Comparison of ENCODE assay signal across 8 cellular contexts in genomic region chr5:138544171-138545134, GRCh38. TPM values are rescaled to one million over a fixed set of nuclear protein-coding genes. Genes with fewer than 3 reads are reported as not detected.
DNase-seq lines count a peak whose midpoint lies in the region; ATAC-seq and TF ChIP-seq lines count a peak whose summit lies in the region.

No MANE protein-coding gene starts in this region.

- TF ChIP-seq EP300 in gastroesophageal sphincter (IDR thresholded peaks at IDR 0.05), result no peak

- peaks cover 2% of the 10 kb centered on the region; the same call in 1 of the 2 replicates for H3K9me3 Mint-ChIP-seq in WTC11

- POLR2A ChIA-PET in WTC11 (lab: Charles Lee), result interaction anchor here (0.6 to 2.2 kb wide), 9 partner anchors 8 to 834 kb away, joined by 3 to 28 read pairs (median 3); partner anchors contain the start of genes EGR1, HSPA9 and MATR3

- H3K4me3 ChIP-seq in gastroesophageal sphincter (peak overlapping the region; percentile 60 to 90), retinal pigment epithelial cell (ENCODE audit: low read length) (peak overlapping the region; percentile 70)

- no peaks in the 10 kb centered on the region for H3K36me3 ChIP-seq in gastroesophageal sphincter

- 31 to 55% methylated on average over 6 to 12 of the region's 17 CpGs for WGBS in gastroesophageal sphincter (ENCODE audit: low coverage in 1 of 2), 2 donors

- peak overlapping the region; percentile 99 for H3K27ac Mint-ChIP-seq in WTC11

- ATAC-seq in WTC11 (no peak), gastroesophageal sphincter (no peak), GM21619 (IDR thresholded peaks at IDR 0.05; ENCODE audit: unreplicated experiment) (no peak)

- H3K4me1 ChIP-seq in gastroesophageal sphincter, result peaks cover 11 to 82% (median 28%) of the 10 kb centered on the region in 3 donors

- peak; percentile 4 for DNase-seq in NOMO-1 treated with DMSO at 0.1 percent for 48 hours (lab: John Stamatoyannopoulos, UW; ENCODE audit: unreplicated experiment)
- DNase-seq in NOMO-1 treated with dmso at 0.1 percent for 144 hours (lab: John Stamatoyannopoulos, UW; ENCODE audit: unreplicated experiment), result no peak
- DNase-seq in WTC11 (ENCODE audit: low spot score), result no peak
- DNase-seq in retinal pigment epithelial cell (ENCODE audit: low read depth), result no peak
- no peak for DNase-seq in posterior vena cava (ENCODE audit: low spot score)
- DNase-seq in cerebellar cortex (ENCODE audit: low spot score), result no peak

- intact Hi-C loops in posterior vena cava (cut with DNase I), result no loop called here

- H3K4me3 Mint-ChIP-seq in WTC11, result peak overlapping the region; percentile 100

- H3K9me3 ChIP-seq in gastroesophageal sphincter, result no peaks in the 10 kb centered on the region

- TF ChIP-seq CTCF in WTC11 (IDR thresholded peaks at IDR 0.05), result no peak
- no peak for TF ChIP-seq CTCF in gastroesophageal sphincter (IDR thresholded peaks at IDR 0.05)
- no peak for TF ChIP-seq CTCF in retinal pigment epithelial cell (conservative IDR thresholded peaks at IDR 0.05; ENCODE audit: low read depth, low read length)

- H3K27me3 ChIP-seq in gastroesophageal sphincter, result no peaks in the 10 kb centered on the region

- no peaks in the 10 kb centered on the region for H3K27me3 Mint-ChIP-seq in WTC11 (ENCODE audit: low read depth)

- H3K27ac ChIP-seq in gastroesophageal sphincter, result peak overlapping the region; percentile 85 to 100 (median 97)

- TF ChIP-seq POLR2A in gastroesophageal sphincter (IDR thresholded peaks at IDR 0.05), result no peak

- CTCF ChIA-PET in WTC11 (lab: Charles Lee), result interaction anchor here (1.3 to 1.6 kb wide), 3 partner anchors 8 to 191 kb away, joined by 3 to 10 read pairs (median 7); no protein-coding TSS in a partner anchor

- peaks cover 38% of the 10 kb centered on the region for H3K4me1 Mint-ChIP-seq in WTC11

- peaks cover 16% of the 10 kb centered on the region for H3K36me3 Mint-ChIP-seq in WTC11

TF ChIP-seq in WTC11, 78 proteins besides CTCF, POLR2A, EP300 and RAD21:
- TF ChIP-seq SMAD3 (CRISPR knock-in tag; IDR thresholded peaks at IDR 0.05; ENCODE audit: borderline replicate concordance) (no peak), ZNF423 (CRISPR knock-in tag; IDR thresholded peaks at IDR 0.05) (no peak), ZNF671 (CRISPR knock-in tag; IDR thresholded peaks at IDR 0.05) (no peak), ZMAT4 (CRISPR knock-in tag; IDR thresholded peaks at IDR 0.05) (no peak), FOXK1 (CRISPR knock-in tag; IDR thresholded peaks at IDR 0.05) (no peak), ARID4B (CRISPR knock-in tag; IDR thresholded peaks at IDR 0.05; ENCODE audit: borderline replicate concordance) (no peak), MYBL2 (CRISPR knock-in tag; IDR thresholded peaks at IDR 0.05) (no peak), CREM (CRISPR knock-in tag; IDR thresholded peaks at IDR 0.05) (no peak), RORB (CRISPR knock-in tag; IDR thresholded peaks at IDR 0.05) (no peak), GTF2I (CRISPR knock-in tag; conservative IDR thresholded peaks at IDR 0.05) (no peak), ZNF263 (CRISPR knock-in tag; IDR thresholded peaks at IDR 0.05; ENCODE audit: low read depth) (no peak), CREB1 (CRISPR knock-in tag; IDR thresholded peaks at IDR 0.05) (no peak)

RNA-seq across cellular contexts. Expression of gene ETF1, which starts 1.4 kb away (rescaled TPM):
- total RNA-seq in WTC11 (2021), result 110 to 137 TPM (median 115 TPM) in 3 replicates
- 100 to 1,000 TPM; 108 to 163 (median 127) TPM for total RNA-seq in gastroesophageal sphincter
- total RNA-seq in posterior vena cava, result 100 to 1,000 TPM in 1 of 2 donors, 10 to 100 TPM in 1; 97.2 to 118 TPM

RNA-seq across cellular contexts. Expression of gene HSPA9, which starts 30.7 kb away (rescaled TPM):
- total RNA-seq in WTC11 (2021) (313 to 414 TPM (median 328 TPM) in 3 replicates), gastroesophageal sphincter (100 to 1,000 TPM; 201 to 367 (median 267) TPM), posterior vena cava (100 to 1,000 TPM; 141 to 160 TPM)
